13 cellular contexts compared by ENCODE assay signal in genomic region chr3:111910806-111911205, GRCh38. TPM values are rescaled to one million over a fixed set of nuclear protein-coding genes. Genes with fewer than 3 reads are reported as not detected.
DNase-seq lines count a peak whose midpoint lies in the region; ATAC-seq and TF ChIP-seq lines count a peak whose summit lies in the region.
"Had no signal": no experiment of that assay in that cellular context is flagged by ENCODE, and none has a peak within 500 bp of the region (broad histone marks: within the 10 kb centered on the region; RNA-seq: fewer than 3 reads in every experiment).

No MANE protein-coding gene starts in this region.

- DNase-seq in AG10803 (ENCODE audit: low read depth) (peak; percentile 91), SK-MEL-5 (ENCODE audit: low read depth, low spot score) (peak; percentile 92), foreskin melanocyte (peak; percentile 76), osteoblast (ENCODE audit: insufficient read length, low spot score, missing footprints) (peak; percentile 43), OCI-M1 (lab: John Stamatoyannopoulos, UW) (no peak)
- DNase-seq: activated T-cell treated with anti-CD3 and anti-CD28 coated beads, Interleukin-2, amount 50 U/mL, for 1 hour; MM.1S; T-helper 9 cell had no signal

- H3K4me1 ChIP-seq in osteoblast (ENCODE audit: insufficient read depth, low read length), result peaks cover 20% of the 10 kb centered on the region

- H3K79me2 ChIP-seq in osteoblast (ENCODE audit: insufficient read depth, low read length), result peaks cover 69% of the 10 kb centered on the region

- peak overlapping the region; percentile 52 for H3K4me2 ChIP-seq in osteoblast (ENCODE audit: insufficient read depth, low read length)

- no peak overlapping the region for H3K4me3 ChIP-seq in AG10803 (ENCODE audit: low read length)
- H3K4me3 ChIP-seq in osteoblast (ENCODE audit: insufficient read depth, low read length), result no peak overlapping the region
- H3K4me3 ChIP-seq: BLaER1 treated with 17β-estradiol and CSF1 and Interleukin-3, amounts not matched to agents 10 nM and 100 nM had no signal

- peaks cover 38% of the 10 kb centered on the region for H3K36me3 ChIP-seq in osteoblast (ENCODE audit: insufficient read depth, low read length)

- TF ChIP-seq CTCF in AG10803 (conservative IDR thresholded peaks at IDR 0.05; ENCODE audit: low read length) (no peak), osteoblast (IDR thresholded peaks at IDR 0.05; ENCODE audit: extremely low read depth, low read depth, low read length) (no peak)

- peaks cover 4% of the 10 kb centered on the region for H4K20me1 ChIP-seq in osteoblast (ENCODE audit: insufficient read depth, low read length)
- H4K20me1 ChIP-seq: BLaER1 treated with 17β-estradiol and CSF1 and Interleukin-3, amounts not matched to agents 10 nM and 100 nM had no signal

- no peak for ATAC-seq in GM19351 (IDR thresholded peaks at IDR 0.05; ENCODE audit: unreplicated experiment)
- ATAC-seq in HG02678 (IDR thresholded peaks at IDR 0.05; ENCODE audit: unreplicated experiment), result no peak
- ATAC-seq in HG03039 (IDR thresholded peaks at IDR 0.05; ENCODE audit: unreplicated experiment), result no peak
- ATAC-seq: stimulated activated effector memory CD8-positive, alpha-beta T cell treated with anti-CD3 and anti-CD28 coated beads, Interleukin-12 subunit alpha, Interleukin-12 subunit beta, amount 100 ng/mL, for 72 hours had no signal

- H2AFZ ChIP-seq in osteoblast (ENCODE audit: low read length), result no peak overlapping the region

- H3K9me3 ChIP-seq in osteoblast (ENCODE audit: low read depth, low read length), result no peaks in the 10 kb centered on the region
- H3K9me3 ChIP-seq: BLaER1 treated with 17β-estradiol and CSF1 and Interleukin-3, amounts not matched to agents 10 nM and 100 nM had no signal

- no peaks in the 10 kb centered on the region for H3K27me3 ChIP-seq in osteoblast (ENCODE audit: insufficient read depth, low read length)
- H3K27me3 ChIP-seq: BLaER1 treated with 17β-estradiol and CSF1 and Interleukin-3, amounts not matched to agents 10 nM and 100 nM had no signal

- peak overlapping the region; percentile 82 for H3K27ac ChIP-seq in osteoblast (ENCODE audit: low read depth, low read length)
- H3K27ac ChIP-seq: BLaER1 treated with 17β-estradiol and CSF1 and Interleukin-3, amounts not matched to agents 10 nM and 100 nM had no signal

- in situ Hi-C loops in SK-MEL-5 (cut with HindIII; ENCODE audit: low pct_unique_long_range_greater_than_20kb, low sequenced_read_pairs), result no loop called here

RNA-seq across cellular contexts. Expression of gene PHLDB2, which starts 51.7 kb away (rescaled TPM):
- total RNA-seq in SK-MEL-5 (2014; rRNA removed; shearing (Covaris generic)), result 36.2 and 36.9 TPM in 2 replicates
- 16.7 and 19.6 TPM in 2 replicates for polyA plus RNA-seq in SK-MEL-5 (2015; cell fraction: cytosol; rRNA removed)
- polyA plus RNA-seq in SK-MEL-5 (2015; cell fraction: nucleus; rRNA removed), result 22.1 and 35.6 TPM in 2 replicates
- 96.4 and 107 TPM in 2 replicates for total RNA-seq in osteoblast
